Comparison of ENCODE assay signal across 30 cellular contexts in the genomic region with DNA sequence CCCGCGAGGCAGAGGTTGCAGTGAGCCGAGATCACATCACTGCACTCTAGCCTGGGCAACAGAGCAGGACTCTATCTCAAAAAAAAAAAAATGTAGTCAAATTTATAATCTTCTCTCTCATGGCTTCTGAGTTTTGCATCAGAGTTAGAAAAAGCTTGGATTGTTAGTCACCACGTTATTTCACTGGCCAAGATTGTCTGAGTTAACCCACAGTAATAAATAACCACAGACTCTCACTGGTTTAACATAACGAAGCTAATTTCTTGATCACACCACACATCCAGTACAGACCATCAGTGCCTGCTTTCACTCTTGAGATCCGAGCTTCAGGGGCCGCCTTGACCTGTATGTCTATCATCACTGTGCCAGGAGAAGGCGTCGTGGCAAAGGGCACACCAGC.
DNase-seq lines count a peak whose midpoint lies in the region; ATAC-seq and TF ChIP-seq lines count a peak whose summit lies in the region.
"Had no signal": no experiment of that assay in that cellular context is flagged by ENCODE, and none has a peak within 500 bp of the region (broad histone marks: within the 10 kb centered on the region; RNA-seq: fewer than 3 reads in every experiment).

No MANE protein-coding gene starts in this region.

- intact Hi-C loops in aorta (cut with DNase I) (no loop called here), dorsolateral prefrontal cortex (cut with DNase I) (no loop called here)

- no peak for ATAC-seq in aorta (ENCODE audit: low FRiP score)
- ATAC-seq: activated T-cell treated with anti-CD3 and anti-CD28 coated beads, Interleukin-2, amount 50 U/mL, for 4 hours; left ventricle myocardium superior; natural killer cell; PC-3 had no signal

- H3K27me3 ChIP-seq in aorta (ENCODE audit: control insufficient read depth in 1 of 2, insufficient read depth in 2 of 2, low read length in 1 of 2) (no peaks in the 10 kb centered on the region), dorsolateral prefrontal cortex (peaks cover 0 to 9% (median 0%) of the 10 kb centered on the region in 45 donors)
- H3K27me3 ChIP-seq: BLaER1 treated with 17β-estradiol and CSF1 and Interleukin-3, amounts not matched to agents 10 nM and 100 nM; tibial nerve had no signal

- H3K4me3 ChIP-seq in AG04449 (ENCODE audit: low read depth, low read length) (no peak overlapping the region), fibroblast of villous mesenchyme (ENCODE audit: low read depth, low read length) (no peak overlapping the region), aorta (ENCODE audit: low read length in 2 of 2) (no peak overlapping the region), dorsolateral prefrontal cortex (no peak overlapping the region)
- H3K4me3 ChIP-seq: BLaER1 treated with 17β-estradiol and CSF1 and Interleukin-3, amounts not matched to agents 10 nM and 100 nM; smooth muscle cell; tibial nerve had no signal

- POLR2A ChIA-PET in AG04449 (lab: Yijun Ruan, JAX): interaction anchor here (1.0 kb wide), 1 partner anchor 118 kb away, joined by 4 read pairs; no protein-coding TSS in a partner anchor

- no peaks in the 10 kb centered on the region for H3K9me3 ChIP-seq in aorta (ENCODE audit: control insufficient read depth, low read length)
- H3K9me3 ChIP-seq: BLaER1 treated with 17β-estradiol and CSF1 and Interleukin-3, amounts not matched to agents 10 nM and 100 nM; tibial nerve had no signal

- H3K27ac ChIP-seq in aorta (ENCODE audit: low read depth in 1 of 2, low read length in 2 of 2) (no peak overlapping the region), dorsolateral prefrontal cortex (no peak overlapping the region)
- H3K27ac ChIP-seq: BLaER1 treated with 17β-estradiol and CSF1 and Interleukin-3, amounts not matched to agents 10 nM and 100 nM; KMS-11; tibial nerve had no signal

- no peaks in the 10 kb centered on the region for H3K36me3 ChIP-seq in aorta (ENCODE audit: control insufficient read depth in 1 of 2, insufficient read depth in 2 of 2, low read length in 1 of 2)
- H3K36me3 ChIP-seq: BLaER1 treated with 17β-estradiol and CSF1 and Interleukin-3, amounts not matched to agents 10 nM and 100 nM; tibial nerve had no signal

- CTCF ChIA-PET in AG04449 (lab: Yijun Ruan, JAX): interaction anchor here (1.1 to 1.5 kb wide), 2 partner anchors 11 to 177 kb away, joined by 4 to 5 read pairs; no protein-coding TSS in a partner anchor

- 87 to 88% methylated on average over 9 of the region's 9 CpGs for WGBS in aorta, 2 donors

- peak; percentile 67 for DNase-seq in AG04449 (ENCODE audit: low read depth, low spot score)
- DNase-seq in GM04503 (ENCODE audit: low read depth): peak; percentile 75
- DNase-seq in amniotic epithelial cell (ENCODE audit: low read depth): peak; percentile 90
- peak; percentile 66 for DNase-seq in fibroblast of villous mesenchyme (ENCODE audit: low read depth)
- no peak for DNase-seq in anterior cingulate cortex (lab: John Stamatoyannopoulos, UW)
- no peak for DNase-seq in aorta
- no peak for DNase-seq in kidney tubule cell (ENCODE audit: low spot score)
- DNase-seq in dorsolateral prefrontal cortex: no peak
- DNase-seq: activated CD4-positive, alpha-beta T cell treated with anti-CD3 and anti-CD28 coated beads, Interleukin-2, amount 10 ng/mL, durations not matched to agents 24 days and 14 days; activated gamma-delta T cell treated with Interleukin-2 at 50 U/mL for 16 hours; activated T-cell treated with anti-CD3 and anti-CD28 coated beads, Interleukin-2, amount 50 U/mL, for 4 hours; COR-L47; DMS53; effector CD4-positive, alpha-beta T cell; erythroblast; GF-D8; left ventricle myocardium superior; MV-4-11; natural killer cell; NCI-H1694; NCI-H524; NK-92 treated with Interleukin-12 subunit alpha and Interleukin-12 subunit beta, amount 100 ng/mL, for 24 hours; PC-3; retina; Right ventricle myocardium superior; stimulated activated CD4-positive, alpha-beta T cell treated with anti-CD3 and anti-CD28 coated beads, Interleukin-2, amount 100 ng/mL, for 24 hours had no signal

- TF ChIP-seq CTCF in AG04449 (IDR thresholded peaks at IDR 0.05; ENCODE audit: insufficient read depth, low read length, missing control alignments) (no peak), fibroblast of villous mesenchyme (IDR thresholded peaks at IDR 0.05; ENCODE audit: insufficient read depth, low read depth, low read length) (no peak), dorsolateral prefrontal cortex (IDR thresholded peaks at IDR 0.05 in 54 of 56, conservative IDR thresholded peaks at IDR 0.05 in 2 of 56; ENCODE audit: low read depth in 1 of 56, partially characterized antibody in 56 of 56) (no peak)

- no peaks in the 10 kb centered on the region for H3K4me1 ChIP-seq in aorta (ENCODE audit: control insufficient read depth in 1 of 2, insufficient read depth in 2 of 2, low read length in 2 of 2)
- H3K4me1 ChIP-seq: tibial nerve had no signal

Comparison
In these comparisons a context has a peak if more than half of its experiments do, and no peak if none do; other contexts are left out.
1. DNase-seq: peak in AG04449 (single experiment), GM04503 (single experiment), amniotic epithelial cell (single experiment) and fibroblast of villous mesenchyme (single experiment); none in anterior cingulate cortex (0 of 58), aorta (0 of 2), kidney tubule cell (single experiment) and dorsolateral prefrontal cortex (0 of 10).